ENCODE assay signal across 1 cellular context in genomic region chr6:35489995-35490791, GRCh38.
A peak's percentile ranks its signal among the peaks of the same experiment; 100 is the strongest.
TF ChIP-seq lines count a peak whose summit lies in the region.

No MANE protein-coding gene starts in this region.

TF ChIP-seq in K562, 482 proteins besides CTCF, POLR2A, EP300 and RAD21 (continues in another document):
- TF ChIP-seq EGR1 (conservative IDR thresholded peaks at IDR 0.05) (peak; percentile 35; the same call in 1 of the 2 replicates), KLF1 (tag; IDR thresholded peaks at IDR 0.05) (no peak), ZNF280A (IDR thresholded peaks at IDR 0.05; ENCODE audit: low read depth, partially characterized antibody) (no peak), ZNF589 (CRISPR knock-in tag; IDR thresholded peaks at IDR 0.05; ENCODE audit: low read depth) (peak; percentile 73; the same call in 1 of the 2 replicates), E2F6 (IDR thresholded peaks at IDR 0.05; ENCODE audit: borderline replicate concordance in 1 of 2, extremely low read depth in 1 of 2, insufficient read depth in 1 of 2, insufficient read length in 1 of 2, low read depth in 1 of 2, low read length in 1 of 2, poor library complexity in 1 of 2, severe bottlenecking in 1 of 2) (no peak), ETV6 (IDR thresholded peaks at IDR 0.05; ENCODE audit: borderline replicate concordance in 1 of 2, low read depth in 2 of 2, low read length in 1 of 2) (no peak), ETV6 (CRISPR knock-in tag; IDR thresholded peaks at IDR 0.05; ENCODE audit: borderline replicate concordance) (no peak), SNAPC5 (CRISPR knock-in tag; IDR thresholded peaks at IDR 0.05) (no peak), LARP7 (IDR thresholded peaks at IDR 0.05) (no peak), HMBOX1 (IDR thresholded peaks at IDR 0.05) (no peak), MNT (conservative IDR thresholded peaks at IDR 0.05) (no peak), KAT7 (CRISPR knock-in tag; IDR thresholded peaks at IDR 0.05; ENCODE audit: borderline replicate concordance) (no peak), TAL1 (IDR thresholded peaks at IDR 0.05) (no peak), ZNF212 (CRISPR knock-in tag; IDR thresholded peaks at IDR 0.05) (no peak), ZNF324 (CRISPR knock-in tag; IDR thresholded peaks at IDR 0.05) (no peak), MIER1 (IDR thresholded peaks at IDR 0.05; ENCODE audit: low read depth) (no peak), TAF1 (IDR thresholded peaks at IDR 0.05; ENCODE audit: control insufficient read depth, extremely low read depth, insufficient read depth, low read length, severe bottlenecking) (peak; percentile 16), ZFP30 (CRISPR knock-in tag; IDR thresholded peaks at IDR 0.05; ENCODE audit: borderline replicate concordance) (no peak), E4F1 (CRISPR knock-in tag; IDR thresholded peaks at IDR 0.05; ENCODE audit: borderline replicate concordance) (no peak), SRF (CRISPR knock-in tag; IDR thresholded peaks at IDR 0.05) (peak; percentile 78 to 98; a peak in 3 of 4 replicates), NFATC3 (IDR thresholded peaks at IDR 0.05) (no peak), PKNOX1 (IDR thresholded peaks at IDR 0.05) (no peak), PTTG1 (tag; IDR thresholded peaks at IDR 0.05; ENCODE audit: low read depth) (no peak), MCM5 (IDR thresholded peaks at IDR 0.05; ENCODE audit: low read depth) (no peak), RBM25 (IDR thresholded peaks at IDR 0.05; ENCODE audit: low read depth, low read length, severe bottlenecking) (no peak), CGGBP1 (CRISPR knock-in tag; IDR thresholded peaks at IDR 0.05) (no peak), CREB1 (IDR thresholded peaks at IDR 0.05) (peak; percentile 57), CREB1 (CRISPR knock-in tag; IDR thresholded peaks at IDR 0.05) (peak; percentile 56), KAT2B (IDR thresholded peaks at IDR 0.05; ENCODE audit: low read depth, low read length) (no peak), SNIP1 (IDR thresholded peaks at IDR 0.05; ENCODE audit: low read depth) (no peak), MAX (CRISPR knock-in tag; IDR thresholded peaks at IDR 0.05) (peak; percentile 45; the same call in 1 of the 2 replicates), ZBTB17 (CRISPR knock-in tag; IDR thresholded peaks at IDR 0.05) (no peak), RERE (CRISPR knock-in tag; IDR thresholded peaks at IDR 0.05; ENCODE audit: borderline replicate concordance) (no peak), ZNF239 (CRISPR knock-in tag; IDR thresholded peaks at IDR 0.05) (no peak), ZNF316 (IDR thresholded peaks at IDR 0.05) (no peak), SIX5 (IDR thresholded peaks at IDR 0.05; ENCODE audit: borderline replicate concordance in 1 of 2, insufficient read depth in 1 of 2, low read depth in 1 of 2, low read length in 2 of 2) (no peak), ZNF639 (CRISPR knock-in tag; conservative IDR thresholded peaks at IDR 0.05 in 1 of 2, IDR thresholded peaks at IDR 0.05 in 1 of 2) (peak in 1 of 2 experiments; percentile 81; a peak in 2 of 4 replicates), CEBPG (CRISPR knock-in tag; IDR thresholded peaks at IDR 0.05) (no peak), CEBPG (tag; conservative IDR thresholded peaks at IDR 0.05 in 1 of 2, IDR thresholded peaks at IDR 0.05 in 1 of 2) (no peak), MXD1 (CRISPR knock-in tag; IDR thresholded peaks at IDR 0.05; ENCODE audit: borderline replicate concordance, poor library complexity, severe bottlenecking) (no peak), SLC30A9 (CRISPR knock-in tag; IDR thresholded peaks at IDR 0.05) (no peak), MEF2A (IDR thresholded peaks at IDR 0.05; ENCODE audit: control insufficient read depth, low read depth, low read length) (no peak), ATF7 (IDR thresholded peaks at IDR 0.05) (peak; percentile 88), ATF4 (CRISPR knock-in tag; IDR thresholded peaks at IDR 0.05) (no peak)
